ENCODE assay signal across 19 cellular contexts in the genomic region with DNA sequence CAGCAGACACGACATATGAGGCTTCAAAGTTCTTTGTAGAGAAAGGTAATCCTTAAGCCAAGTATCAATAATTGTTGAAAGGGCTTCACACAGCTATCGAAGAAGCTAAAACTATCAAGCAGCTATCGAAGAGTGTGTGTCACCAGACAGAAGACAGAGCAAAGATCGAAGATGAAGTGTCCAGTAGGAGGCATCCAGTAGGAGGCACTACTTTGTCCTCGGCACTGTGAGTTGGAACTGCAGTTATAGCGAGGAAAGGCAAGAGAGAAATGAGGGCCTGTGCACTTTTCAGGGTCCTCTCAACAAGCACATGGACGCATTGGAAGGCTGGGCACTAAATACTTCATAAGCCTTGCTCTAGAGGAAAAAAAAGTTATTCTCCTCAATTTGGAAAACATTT.
DNase-seq lines count a peak whose midpoint lies in the region; ATAC-seq and TF ChIP-seq lines count a peak whose summit lies in the region.
"Had no signal": no experiment of that assay in that cellular context is flagged by ENCODE, and none has a peak within 500 bp of the region (broad histone marks: within the 10 kb centered on the region; RNA-seq: fewer than 3 reads in every experiment).

No MANE protein-coding gene starts in this region.

- H3K4me1 ChIP-seq in GM23338 (ENCODE audit: insufficient read depth), result peaks cover 16% of the 10 kb centered on the region
- H3K4me1 ChIP-seq in PC-3 (ENCODE audit: insufficient read depth, low read length), result no peaks in the 10 kb centered on the region
- H3K4me1 ChIP-seq in psoas muscle, result peaks cover 35% of the 10 kb centered on the region

- H3K9ac ChIP-seq in PC-3 (ENCODE audit: low read length), result no peak overlapping the region
- H3K9ac ChIP-seq: BLaER1 had no signal

- H3K27ac ChIP-seq in GM23338 (ENCODE audit: low read depth) (no peak overlapping the region), PC-3 (ENCODE audit: low read length) (no peak overlapping the region), cingulate gyrus (ENCODE audit: low read depth, low read length) (peak overlapping the region; percentile 11), psoas muscle (peak overlapping the region; percentile 57)
- H3K27ac ChIP-seq: BLaER1 had no signal

- H2AFZ ChIP-seq in GM23338, result no peak overlapping the region
- no peak overlapping the region for H2AFZ ChIP-seq in PC-3 (ENCODE audit: low read length)

- 88 to 96% (median 95%) methylated on average over 7 of the region's 7 CpGs for WGBS in psoas muscle, 3 donors

- no peaks in the 10 kb centered on the region for H3F3A ChIP-seq in GM23338 (replicated peaks; ENCODE audit: low read depth)
- no peaks in the 10 kb centered on the region for H3F3A ChIP-seq in PC-3 (ENCODE audit: low read length, unreplicated experiment)

- H4K20me1 ChIP-seq in GM23338 (replicated peaks; ENCODE audit: insufficient read depth) (no peaks in the 10 kb centered on the region; the same call in 1 of the 2 replicates), PC-3 (ENCODE audit: low read length) (no peaks in the 10 kb centered on the region)
- H4K20me1 ChIP-seq: BLaER1 had no signal

- in situ Hi-C loops in KBM-7 (cut with MboI; ENCODE audit: low pct_unique_long_range_greater_than_20kb, low sequenced_read_pairs), result no loop called here

- no peaks in the 10 kb centered on the region for H3K27me3 ChIP-seq in GM23338 (ENCODE audit: insufficient read depth)
- no peaks in the 10 kb centered on the region for H3K27me3 ChIP-seq in PC-3 (ENCODE audit: low read length)
- no peaks in the 10 kb centered on the region for H3K27me3 ChIP-seq in psoas muscle (ENCODE audit: insufficient read depth in 3 of 3, low read length in 2 of 3)
- H3K27me3 ChIP-seq: BLaER1 had no signal

- POLR2A ChIA-PET in PC-3 (lab: Charles Lee; ENCODE audit: unreplicated experiment), result no interaction called here

- DNase-seq in GM23338 (ENCODE audit: low spot score) (no peak), PC-3 (no peak), psoas muscle (no peak), type B pancreatic cell (ENCODE audit: extremely low spot score, unreplicated experiment) (no peak), KBM-7 (no peak)
- DNase-seq in stimulated activated CD4-positive, alpha-beta T cell treated with anti-CD3 and anti-CD28 coated beads, Interleukin-4, amount 100 ng/mL, for 4 hours, result no peak
- DNase-seq: CD4-positive, alpha-beta T cell; COR-L47; DMS79 treated with DMSO at 0.1 percent for 48 hours; NCI-H1092; NCI-H1436 treated with DMSO at 0.1 percent for 48 hours; NCI-H1930; NCI-H2227 treated with DMSO at 0.1 percent for 48 hours; NCI-H510A; NCI-H748 treated with DMSO at 0.1 percent for 48 hours; NK-92 treated with Interleukin-12 subunit alpha and Interleukin-12 subunit beta, amount 100 ng/mL, for 24 hours had no signal

- no peaks in the 10 kb centered on the region for H3K9me3 Mint-ChIP-seq in GM23338
- H3K9me3 Mint-ChIP-seq in type B pancreatic cell, result no peaks in the 10 kb centered on the region
- H3K9me3 Mint-ChIP-seq: CD4-positive, alpha-beta T cell had no signal

- H3K9me2 ChIP-seq in GM23338 (ENCODE audit: insufficient read depth), result no peaks in the 10 kb centered on the region
- no peaks in the 10 kb centered on the region for H3K9me2 ChIP-seq in PC-3 (replicated peaks; ENCODE audit: low read length)

- H3K9me3 ChIP-seq in PC-3 (ENCODE audit: low read length) (no peaks in the 10 kb centered on the region), psoas muscle (no peaks in the 10 kb centered on the region)
- H3K9me3 ChIP-seq: BLaER1 had no signal

- no peak overlapping the region for H3K4me3 Mint-ChIP-seq in GM23338
- no peak overlapping the region for H3K4me3 Mint-ChIP-seq in type B pancreatic cell
- H3K4me3 Mint-ChIP-seq: CD4-positive, alpha-beta T cell had no signal

- peaks cover 53% of the 10 kb centered on the region for H3K4me1 Mint-ChIP-seq in GM23338
- peaks cover 40% of the 10 kb centered on the region for H3K4me1 Mint-ChIP-seq in type B pancreatic cell (ENCODE audit: unreplicated experiment)

- H3K27ac Mint-ChIP-seq in GM23338, result no peak overlapping the region
- H3K27ac Mint-ChIP-seq in type B pancreatic cell, result no peak overlapping the region
- H3K27ac Mint-ChIP-seq: CD4-positive, alpha-beta T cell had no signal

- peak; percentile 40 to 60 for TF ChIP-seq CTCF in GM23338 (conservative IDR thresholded peaks at IDR 0.05; ENCODE audit: low read depth in 2 of 2)
- TF ChIP-seq CTCF in PC-3 (conservative IDR thresholded peaks at IDR 0.05; ENCODE audit: low read depth, low read length), result 0 out of 2 replicates have a peak, but pooled peaks have one; percentile 25
- TF ChIP-seq CTCF in psoas muscle (IDR thresholded peaks at IDR 0.05), result no peak
- TF ChIP-seq CTCF in type B pancreatic cell (conservative IDR thresholded peaks at IDR 0.05), result no peak

- intact Hi-C loops in PC-3 (cut with micrococcal nuclease), result no loop called here
- intact Hi-C loops in psoas muscle (cut with DNase I), result loop anchor here in 1 of 2 donors (5.0 kb wide), 1 partner anchor 164 kb away; no protein-coding TSS in a partner anchor

- H3K4me3 ChIP-seq in GM23338, result no peak overlapping the region
- no peak overlapping the region for H3K4me3 ChIP-seq in PC-3 (ENCODE audit: low read length)
- no peak overlapping the region for H3K4me3 ChIP-seq in psoas muscle
- H3K4me3 ChIP-seq: BLaER1 had no signal

- BruUV-seq in PC-3 (replicated peaks; lab: Mats Ljungman, UMichigan), result no TSS peak

- no peaks in the 10 kb centered on the region for H3K36me3 Mint-ChIP-seq in GM23338 (ENCODE audit: low read depth)
- peaks cover 14% of the 10 kb centered on the region for H3K36me3 Mint-ChIP-seq in type B pancreatic cell

- CTCF ChIA-PET in PC-3 (lab: Charles Lee), result no interaction called here

- peaks cover 13% of the 10 kb centered on the region for H3K27me3 Mint-ChIP-seq in GM23338 (ENCODE audit: insufficient read depth, low read depth, poor library complexity)
- H3K27me3 Mint-ChIP-seq in type B pancreatic cell, result no peaks in the 10 kb centered on the region
- H3K27me3 Mint-ChIP-seq: CD4-positive, alpha-beta T cell had no signal

- H3K4me2 ChIP-seq in GM23338 (no peak overlapping the region), PC-3 (ENCODE audit: low read length) (no peak overlapping the region)
- H3K4me2 ChIP-seq: BLaER1 had no signal

- H3K79me2 ChIP-seq in GM23338 (replicated peaks; ENCODE audit: insufficient read depth), result no peaks in the 10 kb centered on the region
- no peaks in the 10 kb centered on the region for H3K79me2 ChIP-seq in PC-3 (ENCODE audit: low read length)

- ATAC-seq in GM23338, result no peak
- no peak for ATAC-seq in PC-3
- ATAC-seq in psoas muscle, result no peak
- ATAC-seq: Right ventricle myocardium inferior had no signal

- no peaks in the 10 kb centered on the region for H3K36me3 ChIP-seq in GM23338 (ENCODE audit: insufficient read depth)
- no peaks in the 10 kb centered on the region for H3K36me3 ChIP-seq in PC-3 (ENCODE audit: low read depth, low read length)
- H3K36me3 ChIP-seq in psoas muscle (ENCODE audit: insufficient read depth in 1 of 2, low read depth in 1 of 2), result peaks cover 0 to 5% of the 10 kb centered on the region in 2 donors

TF ChIP-seq in GM23338, 12 proteins besides CTCF, POLR2A, EP300 and RAD21:
- TF ChIP-seq ZNF331 (CRISPR knock-in tag; IDR thresholded peaks at IDR 0.05; ENCODE audit: low read depth) (no peak), JUNB (IDR thresholded peaks at IDR 0.05; ENCODE audit: unreplicated experiment) (no peak), EZH2 (IDR thresholded peaks at IDR 0.05; ENCODE audit: low read depth, unreplicated experiment) (no peak), POLR2AphosphoS5 (IDR thresholded peaks at IDR 0.05; ENCODE audit: low read depth) (no peak)

Comparison
In these comparisons a context has a peak if more than half of its experiments do, and no peak if none do; other contexts are left out.
1. H3K27ac ChIP-seq: peak in cingulate gyrus (single experiment) and psoas muscle (single experiment); none in GM23338 (single experiment) and PC-3 (single experiment).
2. CTCF ChIP-seq: peak in GM23338 (2 of 2) and PC-3 (single experiment); none in psoas muscle (single experiment) and type B pancreatic cell (single experiment).